In the genomic region with DNA sequence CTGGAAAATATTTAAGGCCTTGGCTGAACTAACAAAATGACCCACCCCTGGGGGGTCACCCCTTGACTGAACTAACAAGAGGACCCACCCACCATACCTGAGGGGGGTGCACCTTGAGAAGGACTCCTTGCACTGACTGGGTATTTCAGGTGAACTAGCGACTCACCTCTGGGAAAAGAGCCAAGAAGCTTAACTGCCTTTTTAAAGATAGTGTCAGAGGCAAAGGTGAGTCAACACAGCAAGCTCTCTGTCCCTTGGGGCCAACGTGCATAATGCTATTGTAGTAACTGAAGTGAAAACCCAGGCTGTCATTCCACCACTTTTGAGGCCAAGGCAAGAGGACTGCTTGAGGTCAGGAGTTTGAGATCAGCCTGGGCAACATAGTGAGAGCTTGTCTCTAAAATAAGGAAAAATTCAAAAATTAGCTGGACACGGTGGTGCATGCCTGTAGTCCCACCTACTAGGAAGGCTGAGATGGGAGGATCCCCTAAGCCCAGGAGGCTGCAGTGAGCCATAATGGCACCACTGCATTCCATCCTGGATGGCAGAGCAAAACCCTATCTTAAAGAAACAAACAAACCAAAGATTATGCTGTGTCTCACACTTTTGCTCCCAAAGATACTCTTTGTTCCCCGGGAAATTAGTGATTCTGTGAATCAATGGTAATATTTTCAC, we compare ENCODE assay signal across 9 cellular contexts. TPM values are rescaled to one million over a fixed set of nuclear protein-coding genes. Genes with fewer than 3 reads are reported as not detected.
A peak's percentile ranks its signal among the peaks of the same experiment; 100 is the strongest.
DNase-seq lines count a peak whose midpoint lies in the region; ATAC-seq and TF ChIP-seq lines count a peak whose summit lies in the region.
"Had no signal": no experiment of that assay in that cellular context is flagged by ENCODE, and none has a peak within 500 bp of the region (broad histone marks: within the 10 kb centered on the region; RNA-seq: fewer than 3 reads in every experiment).

No MANE protein-coding gene starts in this region.

- H3K27ac Mint-ChIP-seq in mesothelial cell of epicardium = peak overlapping the region; percentile 70
- H3K27ac Mint-ChIP-seq in T-helper 2 cell treated with Interferon-gamma antibody and Interleukin-4, amounts not matched to agents 5 μg/mL and 100 μg/mL, for 36 hours = no peak overlapping the region

- peak; percentile 37 for DNase-seq in ELF-1 (ENCODE audit: low read depth, low spot score)
- peak; percentile 47 for DNase-seq in HS-5 (ENCODE audit: low read depth)
- DNase-seq in activated T-cell treated with anti-CD3 and anti-CD28 coated beads, Interleukin-2, amount 50 U/mL, for 4 hours = no peak
- no peak for DNase-seq in mesothelial cell of epicardium (ENCODE audit: low spot score in 2 of 2, unreplicated experiment in 2 of 2)
- no peak for DNase-seq in T-helper 2 cell treated with Interferon-gamma antibody and Interleukin-4, amounts not matched to agents 5 μg/mL and 100 μg/mL, for 36 hours (ENCODE audit: low spot score)
- no peak for DNase-seq in sciatic nerve (ENCODE audit: low spot score)
- no peak for DNase-seq in cortex of kidney (lab: John Stamatoyannopoulos, UW)
- DNase-seq in HEK293T (ENCODE audit: extremely low spot score) = no peak
- DNase-seq: substantia nigra had no signal

- no peak for TF ChIP-seq CTCF in mesothelial cell of epicardium (IDR thresholded peaks at IDR 0.05; ENCODE audit: unreplicated experiment)

- CTCF ChIA-PET in HEK293T (lab: Yijun Ruan, JAX) = no interaction called here

- no peaks in the 10 kb centered on the region for H3K36me3 Mint-ChIP-seq in activated T-cell treated with anti-CD3 and anti-CD28 coated beads, Interleukin-2, amount 50 U/mL, for 4 hours (ENCODE audit: insufficient read depth)
- H3K36me3 Mint-ChIP-seq in mesothelial cell of epicardium = peaks cover 4% of the 10 kb centered on the region
- no peaks in the 10 kb centered on the region for H3K36me3 Mint-ChIP-seq in T-helper 2 cell treated with Interferon-gamma antibody and Interleukin-4, amounts not matched to agents 5 μg/mL and 100 μg/mL, for 36 hours (ENCODE audit: low read depth)

- H3K27me3 Mint-ChIP-seq in activated T-cell treated with anti-CD3 and anti-CD28 coated beads, Interleukin-2, amount 50 U/mL, for 4 hours (ENCODE audit: low read depth) = peaks cover 30% of the 10 kb centered on the region
- H3K27me3 Mint-ChIP-seq in mesothelial cell of epicardium (ENCODE audit: low read depth) = no peaks in the 10 kb centered on the region
- peaks cover 3% of the 10 kb centered on the region for H3K27me3 Mint-ChIP-seq in T-helper 2 cell treated with Interferon-gamma antibody and Interleukin-4, amounts not matched to agents 5 μg/mL and 100 μg/mL, for 36 hours (ENCODE audit: low read depth)

- POLR2A ChIA-PET in HEK293T (lab: Yijun Ruan, JAX) = no interaction called here

- peak; percentile 77 to 83 for ATAC-seq in activated T-cell treated with anti-CD3 and anti-CD28 coated beads, Interleukin-2, amount 50 U/mL, for 4 hours
- ATAC-seq in sciatic nerve = no peak

- H3K4me3 Mint-ChIP-seq in activated T-cell treated with anti-CD3 and anti-CD28 coated beads, Interleukin-2, amount 50 U/mL, for 4 hours = no peak overlapping the region
- no peak overlapping the region for H3K4me3 Mint-ChIP-seq in mesothelial cell of epicardium
- no peak overlapping the region for H3K4me3 Mint-ChIP-seq in T-helper 2 cell treated with Interferon-gamma antibody and Interleukin-4, amounts not matched to agents 5 μg/mL and 100 μg/mL, for 36 hours

- intact Hi-C loops in sciatic nerve (cut with DNase I) = no loop called here

- peaks cover 7% of the 10 kb centered on the region for H3K9me3 Mint-ChIP-seq in activated T-cell treated with anti-CD3 and anti-CD28 coated beads, Interleukin-2, amount 50 U/mL, for 4 hours
- H3K9me3 Mint-ChIP-seq in mesothelial cell of epicardium = peaks cover 11% of the 10 kb centered on the region
- H3K9me3 Mint-ChIP-seq in T-helper 2 cell treated with Interferon-gamma antibody and Interleukin-4, amounts not matched to agents 5 μg/mL and 100 μg/mL, for 36 hours = peaks cover 13% of the 10 kb centered on the region

- peaks cover 2% of the 10 kb centered on the region for H3K4me1 Mint-ChIP-seq in activated T-cell treated with anti-CD3 and anti-CD28 coated beads, Interleukin-2, amount 50 U/mL, for 4 hours (ENCODE audit: low read depth)
- peaks cover 20% of the 10 kb centered on the region for H3K4me1 Mint-ChIP-seq in mesothelial cell of epicardium
- peaks cover 9% of the 10 kb centered on the region for H3K4me1 Mint-ChIP-seq in T-helper 2 cell treated with Interferon-gamma antibody and Interleukin-4, amounts not matched to agents 5 μg/mL and 100 μg/mL, for 36 hours (ENCODE audit: low read depth)

TF ChIP-seq in HEK293T, 16 proteins besides CTCF, POLR2A, EP300 and RAD21:
- TF ChIP-seq, protein P1, sequence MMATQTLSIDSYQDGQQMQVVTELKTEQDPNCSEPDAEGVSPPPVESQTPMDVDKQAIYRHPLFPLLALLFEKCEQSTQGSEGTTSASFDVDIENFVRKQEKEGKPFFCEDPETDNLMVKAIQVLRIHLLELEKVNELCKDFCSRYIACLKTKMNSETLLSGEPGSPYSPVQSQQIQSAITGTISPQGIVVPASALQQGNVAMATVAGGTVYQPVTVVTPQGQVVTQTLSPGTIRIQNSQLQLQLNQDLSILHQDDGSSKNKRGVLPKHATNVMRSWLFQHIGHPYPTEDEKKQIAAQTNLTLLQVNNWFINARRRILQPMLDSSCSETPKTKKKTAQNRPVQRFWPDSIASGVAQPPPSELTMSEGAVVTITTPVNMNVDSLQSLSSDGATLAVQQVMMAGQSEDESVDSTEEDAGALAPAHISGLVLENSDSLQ (IDR thresholded peaks at IDR 0.05) = no peak
- TF ChIP-seq NFRKB (IDR thresholded peaks at IDR 0.05) = no peak
- TF ChIP-seq SP1 (IDR thresholded peaks at IDR 0.05) = no peak
- no peak for TF ChIP-seq FOXM1 (IDR thresholded peaks at IDR 0.05; ENCODE audit: borderline replicate concordance)
- no peak for TF ChIP-seq CTBP1 (IDR thresholded peaks at IDR 0.05; ENCODE audit: borderline replicate concordance)

RNA-seq across cellular contexts. Expression of gene ZCCHC2, which starts 36.4 kb away (rescaled TPM):
- total RNA-seq in activated T-cell treated with anti-CD3 and anti-CD28 coated beads, Interleukin-2, amount 50 U/mL, for 4 hours = 10 to 100 TPM; 31.9 to 39.5 (median 35.7) TPM
- total RNA-seq in mesothelial cell of epicardium (16.7 to 18.3 TPM (median 17.5 TPM) in 3 replicates), sciatic nerve (35.5 TPM)

Comparison
In these comparisons a context has a peak if more than half of its experiments do, and no peak if none do; other contexts are left out.
1. DNase-seq: peak in ELF-1 (single experiment) and HS-5 (single experiment); none in activated T-cell treated with anti-CD3 and anti-CD28 coated beads, Interleukin-2, amount 50 U/mL, for 4 hours (single experiment), mesothelial cell of epicardium (0 of 2), T-helper 2 cell treated with Interferon-gamma antibody and Interleukin-4, amounts not matched to agents 5 μg/mL and 100 μg/mL, for 36 hours (single experiment), sciatic nerve (single experiment), cortex of kidney (single experiment) and HEK293T (single experiment).